ENCODE assay signal across 9 cellular contexts in genomic region chr14:61145258-61145902, GRCh38.
A peak's percentile ranks its signal among the peaks of the same experiment; 100 is the strongest.
DNase-seq lines count a peak whose midpoint lies in the region; ATAC-seq and TF ChIP-seq lines count a peak whose summit lies in the region.
"Had no signal": no experiment of that assay in that cellular context is flagged by ENCODE, and none has a peak within 500 bp of the region (broad histone marks: within the 10 kb centered on the region; RNA-seq: fewer than 3 reads in every experiment).

No MANE protein-coding gene starts in this region.

- peaks cover 2% of the 10 kb centered on the region for H3K36me3 Mint-ChIP-seq in activated CD8-positive, alpha-beta memory T cell treated with anti-CD3 and anti-CD28 coated beads, Interleukin-2, amount 10 ng/mL, durations not matched to agents 7 days and 5 days

- no peaks in the 10 kb centered on the region for H3K4me1 Mint-ChIP-seq in activated CD8-positive, alpha-beta memory T cell treated with anti-CD3 and anti-CD28 coated beads, Interleukin-2, amount 10 ng/mL, durations not matched to agents 7 days and 5 days

- H3K9me3 ChIP-seq in RWPE2 (ENCODE audit: severe bottlenecking) (peaks cover 13% of the 10 kb centered on the region), gastroesophageal sphincter (no peaks in the 10 kb centered on the region), gastrocnemius medialis (no peaks in the 10 kb centered on the region)

- WGBS in gastroesophageal sphincter (ENCODE audit: low coverage in 1 of 2), 2 donors, result 5 to 9% methylated on average over 5 to 7 of the region's 7 CpGs

- DNase-seq in GM03348 (ENCODE audit: low spot score), result peak; percentile 86
- DNase-seq in RWPE2 (ENCODE audit: low spot score), result no peak
- DNase-seq in gastrocnemius medialis, result peak; percentile 67 to 76
- DNase-seq in activated CD8-positive, alpha-beta memory T cell treated with anti-CD3 and anti-CD28 coated beads, Interleukin-2, amount 10 ng/mL, durations not matched to agents 7 days and 5 days, result no peak
- DNase-seq in inferior parietal cortex (ENCODE audit: extremely low spot score), result no peak

- no peak overlapping the region for H3K27ac Mint-ChIP-seq in activated CD8-positive, alpha-beta memory T cell treated with anti-CD3 and anti-CD28 coated beads, Interleukin-2, amount 10 ng/mL, durations not matched to agents 7 days and 5 days

- H3K4me1 ChIP-seq in RWPE2 (ENCODE audit: insufficient read depth, poor library complexity, severe bottlenecking), result peaks cover 24% of the 10 kb centered on the region
- peaks cover 4 to 39% (median 15%) of the 10 kb centered on the region in 3 donors for H3K4me1 ChIP-seq in gastroesophageal sphincter
- H3K4me1 ChIP-seq in gastrocnemius medialis, result peaks cover 35 to 45% of the 10 kb centered on the region in 2 donors

- no peak for TF ChIP-seq CTCF in RWPE2 (IDR thresholded peaks at IDR 0.05; ENCODE audit: poor library complexity, severe bottlenecking)
- no peak for TF ChIP-seq CTCF in gastroesophageal sphincter (IDR thresholded peaks at IDR 0.05)
- no peak for TF ChIP-seq CTCF in gastrocnemius medialis (IDR thresholded peaks at IDR 0.05 in 4 of 5, conservative IDR thresholded peaks at IDR 0.05 in 1 of 5)

- CTCF ChIA-PET in activated CD8-positive, alpha-beta memory T cell treated with anti-CD3 and anti-CD28 coated beads, Interleukin-2, amount 10 ng/mL, durations not matched to agents 7 days and 5 days (lab: Charles Lee), result no interaction called here

- TF ChIP-seq EP300 in gastroesophageal sphincter (IDR thresholded peaks at IDR 0.05), result no peak

- H3K4me3 ChIP-seq in RWPE2 (ENCODE audit: severe bottlenecking) (no peak overlapping the region), gastroesophageal sphincter (no peak overlapping the region), gastrocnemius medialis (no peak overlapping the region)

- in situ Hi-C loops in gastrocnemius medialis (cut with MboI; ENCODE audit: low sequenced_read_pairs in 4 of 4), result no loop called here

- H3K4me3 Mint-ChIP-seq in activated CD8-positive, alpha-beta memory T cell treated with anti-CD3 and anti-CD28 coated beads, Interleukin-2, amount 10 ng/mL, durations not matched to agents 7 days and 5 days, result no peak overlapping the region

- TF ChIP-seq POLR2A in gastroesophageal sphincter (IDR thresholded peaks at IDR 0.05) (no peak), gastrocnemius medialis (IDR thresholded peaks at IDR 0.05) (no peak)

- H3K36me3 ChIP-seq in RWPE2 (ENCODE audit: low read depth), result no peaks in the 10 kb centered on the region
- H3K36me3 ChIP-seq in gastroesophageal sphincter, result no peaks in the 10 kb centered on the region
- no peaks in the 10 kb centered on the region for H3K36me3 ChIP-seq in gastrocnemius medialis

- H3K9me3 Mint-ChIP-seq in activated CD8-positive, alpha-beta memory T cell treated with anti-CD3 and anti-CD28 coated beads, Interleukin-2, amount 10 ng/mL, durations not matched to agents 7 days and 5 days (ENCODE audit: low read depth), result peaks cover 13% of the 10 kb centered on the region

- H3K27me3 ChIP-seq in RWPE2 (ENCODE audit: insufficient read depth, poor library complexity, severe bottlenecking) (no peaks in the 10 kb centered on the region), gastroesophageal sphincter (no peaks in the 10 kb centered on the region), gastrocnemius medialis (no peaks in the 10 kb centered on the region)

- H3K27ac ChIP-seq in RWPE2 (ENCODE audit: poor library complexity, severe bottlenecking) (peak overlapping the region; percentile 84), gastroesophageal sphincter (peak overlapping the region in 3 of 4 donors; percentile 68 to 76 (median 74)), gastrocnemius medialis (peak overlapping the region; percentile 84 to 95 (median 88))
- H3K27ac ChIP-seq: VCaP had no signal

- ATAC-seq in RWPE2 (ENCODE audit: low read depth) (peak; percentile 79), gastroesophageal sphincter (peak; percentile 77), gastrocnemius medialis (peak; percentile 80 to 85), GM21447 (IDR thresholded peaks at IDR 0.05; ENCODE audit: unreplicated experiment) (no peak), GM19463 (IDR thresholded peaks at IDR 0.05; ENCODE audit: unreplicated experiment) (no peak)
- no peak for ATAC-seq in activated CD8-positive, alpha-beta memory T cell treated with anti-CD3 and anti-CD28 coated beads, Interleukin-2, amount 10 ng/mL, durations not matched to agents 7 days and 5 days

- H3K27me3 Mint-ChIP-seq in activated CD8-positive, alpha-beta memory T cell treated with anti-CD3 and anti-CD28 coated beads, Interleukin-2, amount 10 ng/mL, durations not matched to agents 7 days and 5 days, result peaks cover 16% of the 10 kb centered on the region

- intact Hi-C loops in gastrocnemius medialis (cut with DNase I; ENCODE audit: low total_unique reads), result loop anchor here (2.0 to 10.0 kb wide), 5 partner anchors 15 to 1051 kb away; partner anchors contain the start of gene PCNX4

Comparison
In these comparisons a context has a peak if more than half of its experiments do, and no peak if none do; other contexts are left out.
1. DNase-seq: peak in GM03348 (single experiment) and gastrocnemius medialis (2 of 2); none in RWPE2 (single experiment), activated CD8-positive, alpha-beta memory T cell treated with anti-CD3 and anti-CD28 coated beads, Interleukin-2, amount 10 ng/mL, durations not matched to agents 7 days and 5 days (single experiment) and inferior parietal cortex (single experiment).
2. ATAC-seq: peak in RWPE2 (single experiment), gastroesophageal sphincter (single experiment) and gastrocnemius medialis (2 of 2); none in activated CD8-positive, alpha-beta memory T cell treated with anti-CD3 and anti-CD28 coated beads, Interleukin-2, amount 10 ng/mL, durations not matched to agents 7 days and 5 days (single experiment), GM21447 (single experiment) and GM19463 (single experiment).
3. Peak in every context shown above with its lines, with median percentiles within 50 percentile points of each other: H3K27ac ChIP-seq.